ENCODE assay signal across 14 cellular contexts in the genomic region with DNA sequence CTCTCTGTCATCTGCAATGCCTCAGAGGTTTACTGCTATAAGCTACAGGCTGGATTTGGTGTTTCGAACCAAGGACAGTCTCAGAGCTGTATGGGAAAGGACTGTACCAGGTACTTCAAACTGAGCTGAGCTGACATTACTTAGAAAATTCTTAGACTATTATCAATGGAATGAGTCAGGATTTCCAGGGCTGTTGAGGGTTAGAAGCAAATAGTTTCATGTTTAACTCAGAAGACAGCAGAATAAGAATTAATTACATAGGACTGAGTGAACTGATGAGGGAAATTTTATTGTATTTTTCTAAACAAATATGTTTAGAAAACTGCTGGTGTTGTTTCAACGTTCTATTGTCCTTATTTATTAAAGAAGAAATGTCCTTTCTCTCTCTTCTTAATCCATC.
DNase-seq lines count a peak whose midpoint lies in the region; ATAC-seq and TF ChIP-seq lines count a peak whose summit lies in the region.
"Had no signal": no experiment of that assay in that cellular context is flagged by ENCODE, and none has a peak within 500 bp of the region (broad histone marks: within the 10 kb centered on the region; RNA-seq: fewer than 3 reads in every experiment).

No MANE protein-coding gene starts in this region.

- no peak for ATAC-seq in HG03342 (IDR thresholded peaks at IDR 0.05; ENCODE audit: unreplicated experiment)
- ATAC-seq: activated T-helper 17 cell treated with anti-CD3 and anti-CD28 coated beads, Interleukin-2, amount 50 U/mL, for 72 hours had no signal

- CTCF ChIA-PET in AG04449 (lab: Yijun Ruan, JAX): no interaction called here

- POLR2A ChIA-PET in AG04449 (lab: Yijun Ruan, JAX): interaction anchor here (0.6 kb wide), 1 partner anchor 194 kb away, joined by 3 read pairs; no protein-coding TSS in a partner anchor

- in situ Hi-C loops in astrocyte of the spinal cord (cut with HindIII; ENCODE audit: low sequenced_read_pairs): no loop called here

- no peak for TF ChIP-seq CTCF in AG04449 (IDR thresholded peaks at IDR 0.05; ENCODE audit: insufficient read depth, low read length, missing control alignments)
- no peak for TF ChIP-seq CTCF in astrocyte of the spinal cord (IDR thresholded peaks at IDR 0.05; ENCODE audit: low read depth, low read length)

- DNase-seq in AG04449 (ENCODE audit: low read depth, low spot score) (peak; percentile 41), HS-5 (ENCODE audit: low read depth) (peak; percentile 53), astrocyte of the spinal cord (ENCODE audit: low read depth, low spot score) (peak; percentile 86), glomerular visceral epithelial cell (ENCODE audit: extremely low spot score) (peak; percentile 8), H4 (ENCODE audit: low spot score) (no peak), superior temporal gyrus (ENCODE audit: extremely low spot score) (no peak), NOMO-1 treated with DMSO at 0.1 percent for 48 hours (lab: John Stamatoyannopoulos, UW; ENCODE audit: unreplicated experiment) (no peak)
- DNase-seq: activated CD4-positive, alpha-beta T cell treated with anti-CD3 and anti-CD28 coated beads, Interleukin-2, amount 50 U/mL, for 4 hours; MM.1S; ovary; upper lobe of left lung had no signal

- no peak overlapping the region for H3K4me3 ChIP-seq in AG04449 (ENCODE audit: low read depth, low read length)
- H3K4me3 ChIP-seq in astrocyte of the spinal cord (ENCODE audit: low read depth, low read length): no peak overlapping the region
- H3K4me3 ChIP-seq: cardiac muscle cell, ovary, upper lobe of left lung had no signal

Comparison
In these comparisons a context has a peak if more than half of its experiments do, and no peak if none do; other contexts are left out.
1. DNase-seq: peak in AG04449 (single experiment), HS-5 (single experiment), astrocyte of the spinal cord (single experiment) and glomerular visceral epithelial cell (single experiment); none in H4 (single experiment), superior temporal gyrus (single experiment) and NOMO-1 treated with DMSO at 0.1 percent for 48 hours (single experiment).